1 cellular context compared by ENCODE assay signal in genomic region chrX:65596270-65596669, GRCh38.
TF ChIP-seq lines count a peak whose summit lies in the region.

No MANE protein-coding gene starts in this region.

TF ChIP-seq in GM12878, 131 proteins besides CTCF, POLR2A, EP300 and RAD21 (continued from another document):
- TF ChIP-seq PAX5 (IDR thresholded peaks at IDR 0.05; ENCODE audit: borderline replicate concordance, low read depth, low read length) (no peak), ZNF384 (IDR thresholded peaks at IDR 0.05; ENCODE audit: borderline replicate concordance, low read depth, low read length) (no peak), NKRF (conservative IDR thresholded peaks at IDR 0.05) (no peak), POLR2AphosphoS2 (IDR thresholded peaks at IDR 0.05; ENCODE audit: low read depth, low read length) (no peak), ZBTB11 (CRISPR knock-in tag; IDR thresholded peaks at IDR 0.05) (no peak), STAT3 (IDR thresholded peaks at IDR 0.05; ENCODE audit: low read depth, low read length) (no peak), FOXM1 (IDR thresholded peaks at IDR 0.05; ENCODE audit: low read depth, low read length) (no peak), ESRRA (IDR thresholded peaks at IDR 0.05; ENCODE audit: low read length) (no peak), IKZF2 (IDR thresholded peaks at IDR 0.05) (peak in 1 of 2 experiments; percentile 22; a peak in 1 of 4 replicates), NR2C2 (IDR thresholded peaks at IDR 0.05; ENCODE audit: borderline replicate concordance, control insufficient read depth, insufficient read length, low read depth) (no peak), YY1 (IDR thresholded peaks at IDR 0.05; ENCODE audit: low read depth, low read length) (no peak), E4F1 (IDR thresholded peaks at IDR 0.05; ENCODE audit: borderline replicate concordance, partially characterized antibody) (no peak), NR2F1 (conservative IDR thresholded peaks at IDR 0.05) (no peak), ZNF274 (IDR thresholded peaks at IDR 0.05; ENCODE audit: insufficient read depth, insufficient read length) (no peak), RELA (IDR thresholded peaks at IDR 0.05; ENCODE audit: borderline replicate concordance, partially characterized antibody) (no peak), SUPT20H (IDR thresholded peaks at IDR 0.05; ENCODE audit: borderline replicate concordance, control insufficient read depth, low read depth, low read length) (no peak), SUZ12 (IDR thresholded peaks at IDR 0.05; ENCODE audit: unreplicated experiment) (no peak), RB1 (IDR thresholded peaks at IDR 0.05; ENCODE audit: borderline replicate concordance) (no peak)
TF ChIP-seq in GM12878: peak in this region for 15.
